Comparison of ENCODE assay signal across 2 cellular contexts in the genomic region with DNA sequence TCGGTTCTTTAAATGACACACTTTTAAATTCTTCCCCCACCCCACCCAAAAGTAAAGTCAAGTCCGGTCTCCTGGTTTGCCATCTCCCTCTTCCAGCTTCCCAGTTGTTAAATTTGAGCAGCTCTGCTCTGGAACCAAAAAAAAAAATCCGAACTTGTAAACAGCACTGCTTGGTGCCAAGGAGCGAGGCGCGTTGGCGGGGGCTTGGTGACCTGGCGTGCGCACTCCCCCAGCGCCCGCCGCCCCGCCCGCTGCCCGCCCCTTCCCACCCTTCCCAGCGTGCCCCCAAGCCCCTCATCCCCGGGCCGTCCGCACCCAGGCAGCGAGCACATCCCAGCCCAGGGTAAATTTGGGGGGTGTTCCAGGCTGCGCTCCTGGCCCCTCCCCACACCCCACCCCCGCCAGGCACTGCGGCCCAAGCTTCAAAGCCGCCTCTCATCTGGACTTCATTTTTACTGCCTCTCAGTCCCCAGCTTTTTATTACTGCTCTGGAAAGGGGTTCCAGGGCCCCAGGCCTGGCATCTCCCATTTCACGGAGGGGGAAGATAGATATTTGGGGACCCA.
TF ChIP-seq lines count a peak whose summit lies in the region.

No MANE protein-coding gene starts in this region.

TF ChIP-seq in SK-N-SH, 30 proteins besides CTCF, POLR2A, EP300 and RAD21 (continued from another document):
- TF ChIP-seq, protein P1, sequence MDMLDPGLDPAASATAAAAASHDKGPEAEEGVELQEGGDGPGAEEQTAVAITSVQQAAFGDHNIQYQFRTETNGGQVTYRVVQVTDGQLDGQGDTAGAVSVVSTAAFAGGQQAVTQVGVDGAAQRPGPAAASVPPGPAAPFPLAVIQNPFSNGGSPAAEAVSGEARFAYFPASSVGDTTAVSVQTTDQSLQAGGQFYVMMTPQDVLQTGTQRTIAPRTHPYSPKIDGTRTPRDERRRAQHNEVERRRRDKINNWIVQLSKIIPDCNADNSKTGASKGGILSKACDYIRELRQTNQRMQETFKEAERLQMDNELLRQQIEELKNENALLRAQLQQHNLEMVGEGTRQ (IDR thresholded peaks at IDR 0.05; ENCODE audit: borderline replicate concordance, low read depth, low read length) = no peak
- TF ChIP-seq JUND (IDR thresholded peaks at IDR 0.05) (no peak), RCOR1 (IDR thresholded peaks at IDR 0.05; ENCODE audit: low read length) (no peak), RFX5 (IDR thresholded peaks at IDR 0.05; ENCODE audit: low read length) (no peak), CHD2 (IDR thresholded peaks at IDR 0.05; ENCODE audit: low read length, partially characterized antibody) (no peak), TEAD4 (IDR thresholded peaks at IDR 0.05; ENCODE audit: borderline replicate concordance, insufficient read depth) (no peak), TAF1 (IDR thresholded peaks at IDR 0.05; ENCODE audit: borderline replicate concordance, low read depth, low read length) (no peak), GABPA (IDR thresholded peaks at IDR 0.05; ENCODE audit: low read depth) (no peak), POLR2AphosphoS5 (IDR thresholded peaks at IDR 0.05; ENCODE audit: low read depth, low read length) (no peak), FOXM1 (IDR thresholded peaks at IDR 0.05; ENCODE audit: low read depth) (no peak), FOSL2 (IDR thresholded peaks at IDR 0.05; ENCODE audit: borderline replicate concordance, low read depth) (no peak), NRF1 (IDR thresholded peaks at IDR 0.05; ENCODE audit: low read depth, low read length) (no peak)
- TF ChIP-seq, protein P2, sequence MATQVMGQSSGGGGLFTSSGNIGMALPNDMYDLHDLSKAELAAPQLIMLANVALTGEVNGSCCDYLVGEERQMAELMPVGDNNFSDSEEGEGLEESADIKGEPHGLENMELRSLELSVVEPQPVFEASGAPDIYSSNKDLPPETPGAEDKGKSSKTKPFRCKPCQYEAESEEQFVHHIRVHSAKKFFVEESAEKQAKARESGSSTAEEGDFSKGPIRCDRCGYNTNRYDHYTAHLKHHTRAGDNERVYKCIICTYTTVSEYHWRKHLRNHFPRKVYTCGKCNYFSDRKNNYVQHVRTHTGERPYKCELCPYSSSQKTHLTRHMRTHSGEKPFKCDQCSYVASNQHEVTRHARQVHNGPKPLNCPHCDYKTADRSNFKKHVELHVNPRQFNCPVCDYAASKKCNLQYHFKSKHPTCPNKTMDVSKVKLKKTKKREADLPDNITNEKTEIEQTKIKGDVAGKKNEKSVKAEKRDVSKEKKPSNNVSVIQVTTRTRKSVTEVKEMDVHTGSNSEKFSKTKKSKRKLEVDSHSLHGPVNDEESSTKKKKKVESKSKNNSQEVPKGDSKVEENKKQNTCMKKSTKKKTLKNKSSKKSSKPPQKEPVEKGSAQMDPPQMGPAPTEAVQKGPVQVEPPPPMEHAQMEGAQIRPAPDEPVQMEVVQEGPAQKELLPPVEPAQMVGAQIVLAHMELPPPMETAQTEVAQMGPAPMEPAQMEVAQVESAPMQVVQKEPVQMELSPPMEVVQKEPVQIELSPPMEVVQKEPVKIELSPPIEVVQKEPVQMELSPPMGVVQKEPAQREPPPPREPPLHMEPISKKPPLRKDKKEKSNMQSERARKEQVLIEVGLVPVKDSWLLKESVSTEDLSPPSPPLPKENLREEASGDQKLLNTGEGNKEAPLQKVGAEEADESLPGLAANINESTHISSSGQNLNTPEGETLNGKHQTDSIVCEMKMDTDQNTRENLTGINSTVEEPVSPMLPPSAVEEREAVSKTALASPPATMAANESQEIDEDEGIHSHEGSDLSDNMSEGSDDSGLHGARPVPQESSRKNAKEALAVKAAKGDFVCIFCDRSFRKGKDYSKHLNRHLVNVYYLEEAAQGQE (IDR thresholded peaks at IDR 0.05; ENCODE audit: low read depth, low read length) = no peak
TF ChIP-seq in SK-N-SH: peak in this region for 0.

TF ChIP-seq in SK-N-SH treated with all-trans-retinoic acid at 6 μM for 48 hours, 23 proteins besides CTCF, POLR2A, EP300 and RAD21 (continued from another document):
- TF ChIP-seq, protein P3, sequence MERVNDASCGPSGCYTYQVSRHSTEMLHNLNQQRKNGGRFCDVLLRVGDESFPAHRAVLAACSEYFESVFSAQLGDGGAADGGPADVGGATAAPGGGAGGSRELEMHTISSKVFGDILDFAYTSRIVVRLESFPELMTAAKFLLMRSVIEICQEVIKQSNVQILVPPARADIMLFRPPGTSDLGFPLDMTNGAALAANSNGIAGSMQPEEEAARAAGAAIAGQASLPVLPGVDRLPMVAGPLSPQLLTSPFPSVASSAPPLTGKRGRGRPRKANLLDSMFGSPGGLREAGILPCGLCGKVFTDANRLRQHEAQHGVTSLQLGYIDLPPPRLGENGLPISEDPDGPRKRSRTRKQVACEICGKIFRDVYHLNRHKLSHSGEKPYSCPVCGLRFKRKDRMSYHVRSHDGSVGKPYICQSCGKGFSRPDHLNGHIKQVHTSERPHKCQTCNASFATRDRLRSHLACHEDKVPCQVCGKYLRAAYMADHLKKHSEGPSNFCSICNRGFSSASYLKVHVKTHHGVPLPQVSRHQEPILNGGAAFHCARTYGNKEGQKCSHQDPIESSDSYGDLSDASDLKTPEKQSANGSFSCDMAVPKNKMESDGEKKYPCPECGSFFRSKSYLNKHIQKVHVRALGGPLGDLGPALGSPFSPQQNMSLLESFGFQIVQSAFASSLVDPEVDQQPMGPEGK (CRISPR knock-in tag; IDR thresholded peaks at IDR 0.05; ENCODE audit: borderline replicate concordance) = no peak
- TF ChIP-seq ARNTL (CRISPR knock-in tag; IDR thresholded peaks at IDR 0.05; ENCODE audit: borderline replicate concordance, low read depth) = no peak
- TF ChIP-seq ZFP3 (CRISPR knock-in tag; IDR thresholded peaks at IDR 0.05) = no peak
- no peak for TF ChIP-seq CSDC2 (CRISPR knock-in tag; IDR thresholded peaks at IDR 0.05)
- TF ChIP-seq BACH2 (CRISPR knock-in tag; IDR thresholded peaks at IDR 0.05; ENCODE audit: borderline replicate concordance) = no peak
- no peak for TF ChIP-seq TOX (CRISPR knock-in tag; IDR thresholded peaks at IDR 0.05; ENCODE audit: borderline replicate concordance)
- no peak for TF ChIP-seq ZNF70 (CRISPR knock-in tag; IDR thresholded peaks at IDR 0.05)
- TF ChIP-seq ISL1 (CRISPR knock-in tag; IDR thresholded peaks at IDR 0.05) = no peak
- no peak for TF ChIP-seq TCF4 (CRISPR knock-in tag; IDR thresholded peaks at IDR 0.05; ENCODE audit: borderline replicate concordance)
- no peak for TF ChIP-seq ZFP30 (CRISPR knock-in tag; IDR thresholded peaks at IDR 0.05)
- TF ChIP-seq, protein P4, sequence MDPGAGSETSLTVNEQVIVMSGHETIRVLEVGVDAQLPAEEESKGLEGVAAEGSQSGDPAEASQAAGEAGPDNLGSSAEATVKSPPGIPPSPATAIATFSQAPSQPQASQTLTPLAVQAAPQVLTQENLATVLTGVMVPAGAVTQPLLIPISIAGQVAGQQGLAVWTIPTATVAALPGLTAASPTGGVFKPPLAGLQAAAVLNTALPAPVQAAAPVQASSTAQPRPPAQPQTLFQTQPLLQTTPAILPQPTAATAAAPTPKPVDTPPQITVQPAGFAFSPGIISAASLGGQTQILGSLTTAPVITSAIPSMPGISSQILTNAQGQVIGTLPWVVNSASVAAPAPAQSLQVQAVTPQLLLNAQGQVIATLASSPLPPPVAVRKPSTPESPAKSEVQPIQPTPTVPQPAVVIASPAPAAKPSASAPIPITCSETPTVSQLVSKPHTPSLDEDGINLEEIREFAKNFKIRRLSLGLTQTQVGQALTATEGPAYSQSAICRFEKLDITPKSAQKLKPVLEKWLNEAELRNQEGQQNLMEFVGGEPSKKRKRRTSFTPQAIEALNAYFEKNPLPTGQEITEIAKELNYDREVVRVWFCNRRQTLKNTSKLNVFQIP (CRISPR knock-in tag; IDR thresholded peaks at IDR 0.05; ENCODE audit: borderline replicate concordance, low read depth) = no peak
- TF ChIP-seq, protein P5, sequence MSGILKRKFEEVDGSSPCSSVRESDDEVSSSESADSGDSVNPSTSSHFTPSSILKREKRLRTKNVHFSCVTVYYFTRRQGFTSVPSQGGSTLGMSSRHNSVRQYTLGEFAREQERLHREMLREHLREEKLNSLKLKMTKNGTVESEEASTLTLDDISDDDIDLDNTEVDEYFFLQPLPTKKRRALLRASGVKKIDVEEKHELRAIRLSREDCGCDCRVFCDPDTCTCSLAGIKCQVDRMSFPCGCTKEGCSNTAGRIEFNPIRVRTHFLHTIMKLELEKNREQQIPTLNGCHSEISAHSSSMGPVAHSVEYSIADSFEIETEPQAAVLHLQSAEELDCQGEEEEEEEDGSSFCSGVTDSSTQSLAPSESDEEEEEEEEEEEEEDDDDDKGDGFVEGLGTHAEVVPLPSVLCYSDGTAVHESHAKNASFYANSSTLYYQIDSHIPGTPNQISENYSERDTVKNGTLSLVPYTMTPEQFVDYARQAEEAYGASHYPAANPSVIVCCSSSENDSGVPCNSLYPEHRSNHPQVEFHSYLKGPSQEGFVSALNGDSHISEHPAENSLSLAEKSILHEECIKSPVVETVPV (CRISPR knock-in tag; IDR thresholded peaks at IDR 0.05) = no peak
- no peak for TF ChIP-seq PPARA (CRISPR knock-in tag; IDR thresholded peaks at IDR 0.05; ENCODE audit: borderline replicate concordance)
- TF ChIP-seq ZC3H10 (CRISPR knock-in tag; IDR thresholded peaks at IDR 0.05) = no peak
- TF ChIP-seq ESRRG (CRISPR knock-in tag; IDR thresholded peaks at IDR 0.05) = no peak
- TF ChIP-seq, protein P6, sequence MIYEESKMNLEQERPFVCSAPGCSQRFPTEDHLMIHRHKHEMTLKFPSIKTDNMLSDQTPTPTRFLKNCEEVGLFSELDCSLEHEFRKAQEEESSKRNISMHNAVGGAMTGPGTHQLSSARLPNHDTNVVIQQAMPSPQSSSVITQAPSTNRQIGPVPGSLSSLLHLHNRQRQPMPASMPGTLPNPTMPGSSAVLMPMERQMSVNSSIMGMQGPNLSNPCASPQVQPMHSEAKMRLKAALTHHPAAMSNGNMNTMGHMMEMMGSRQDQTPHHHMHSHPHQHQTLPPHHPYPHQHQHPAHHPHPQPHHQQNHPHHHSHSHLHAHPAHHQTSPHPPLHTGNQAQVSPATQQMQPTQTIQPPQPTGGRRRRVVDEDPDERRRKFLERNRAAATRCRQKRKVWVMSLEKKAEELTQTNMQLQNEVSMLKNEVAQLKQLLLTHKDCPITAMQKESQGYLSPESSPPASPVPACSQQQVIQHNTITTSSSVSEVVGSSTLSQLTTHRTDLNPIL (CRISPR knock-in tag; IDR thresholded peaks at IDR 0.05; ENCODE audit: low read depth) = no peak
- TF ChIP-seq RARB (CRISPR knock-in tag; IDR thresholded peaks at IDR 0.05) = no peak
- TF ChIP-seq, protein P7, sequence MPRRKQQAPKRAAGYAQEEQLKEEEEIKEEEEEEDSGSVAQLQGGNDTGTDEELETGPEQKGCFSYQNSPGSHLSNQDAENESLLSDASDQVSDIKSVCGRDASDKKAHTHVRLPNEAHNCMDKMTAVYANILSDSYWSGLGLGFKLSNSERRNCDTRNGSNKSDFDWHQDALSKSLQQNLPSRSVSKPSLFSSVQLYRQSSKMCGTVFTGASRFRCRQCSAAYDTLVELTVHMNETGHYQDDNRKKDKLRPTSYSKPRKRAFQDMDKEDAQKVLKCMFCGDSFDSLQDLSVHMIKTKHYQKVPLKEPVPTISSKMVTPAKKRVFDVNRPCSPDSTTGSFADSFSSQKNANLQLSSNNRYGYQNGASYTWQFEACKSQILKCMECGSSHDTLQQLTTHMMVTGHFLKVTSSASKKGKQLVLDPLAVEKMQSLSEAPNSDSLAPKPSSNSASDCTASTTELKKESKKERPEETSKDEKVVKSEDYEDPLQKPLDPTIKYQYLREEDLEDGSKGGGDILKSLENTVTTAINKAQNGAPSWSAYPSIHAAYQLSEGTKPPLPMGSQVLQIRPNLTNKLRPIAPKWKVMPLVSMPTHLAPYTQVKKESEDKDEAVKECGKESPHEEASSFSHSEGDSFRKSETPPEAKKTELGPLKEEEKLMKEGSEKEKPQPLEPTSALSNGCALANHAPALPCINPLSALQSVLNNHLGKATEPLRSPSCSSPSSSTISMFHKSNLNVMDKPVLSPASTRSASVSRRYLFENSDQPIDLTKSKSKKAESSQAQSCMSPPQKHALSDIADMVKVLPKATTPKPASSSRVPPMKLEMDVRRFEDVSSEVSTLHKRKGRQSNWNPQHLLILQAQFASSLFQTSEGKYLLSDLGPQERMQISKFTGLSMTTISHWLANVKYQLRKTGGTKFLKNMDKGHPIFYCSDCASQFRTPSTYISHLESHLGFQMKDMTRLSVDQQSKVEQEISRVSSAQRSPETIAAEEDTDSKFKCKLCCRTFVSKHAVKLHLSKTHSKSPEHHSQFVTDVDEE (CRISPR knock-in tag; IDR thresholded peaks at IDR 0.05) = no peak
